1 cellular context compared by ENCODE assay signal in the genomic region with DNA sequence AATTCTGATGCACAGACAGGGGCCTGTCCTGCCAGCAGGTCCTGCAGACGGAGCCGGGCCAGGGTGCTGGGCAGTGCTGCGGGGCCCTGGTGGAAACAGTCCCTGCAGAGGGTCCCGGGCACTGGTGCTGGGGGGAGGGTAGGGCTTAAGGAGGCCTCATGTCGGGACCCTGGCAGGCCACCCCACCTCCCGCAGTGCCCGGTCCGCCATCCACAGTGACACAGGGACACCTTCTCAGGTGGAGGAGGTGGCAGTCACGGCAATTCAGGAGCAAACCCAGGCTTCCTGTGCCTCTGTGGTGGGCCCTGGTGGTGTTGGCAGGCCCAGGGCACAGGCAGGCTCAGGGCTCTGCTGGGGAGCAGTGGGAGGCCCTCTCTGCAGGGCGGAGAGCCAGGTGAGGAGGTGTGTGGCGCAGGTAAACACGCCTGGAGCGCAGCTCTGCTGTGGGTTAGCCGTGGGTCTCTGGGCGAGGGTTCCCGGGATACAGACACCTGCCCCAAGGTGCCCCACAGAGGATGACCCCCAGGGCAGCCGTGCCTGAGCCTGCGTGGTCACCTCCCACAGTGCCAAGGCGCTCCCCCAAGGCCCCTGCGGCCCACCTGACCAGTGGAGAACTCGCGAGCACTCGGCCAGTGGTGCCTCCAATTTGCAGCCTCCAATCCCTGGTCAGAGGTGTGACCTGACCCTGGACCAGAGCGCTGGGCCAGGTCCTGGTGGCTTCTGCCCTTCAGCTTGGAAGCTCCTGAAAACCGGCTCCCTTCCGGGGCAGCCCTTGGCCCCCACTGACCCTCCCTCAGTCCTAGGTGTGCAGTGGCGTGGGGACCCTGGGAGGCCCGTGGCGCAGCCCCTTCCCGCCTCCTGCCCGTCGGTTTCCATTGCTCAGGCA.
A peak's percentile ranks its signal among the peaks of the same experiment; 100 is the strongest.
TF ChIP-seq lines count a peak whose summit lies in the region.

No MANE protein-coding gene starts in this region.

TF ChIP-seq in HepG2, 621 proteins besides CTCF, POLR2A, EP300 and RAD21 (continued from another document):
- 0 out of 2 replicates have a peak, but pooled peaks have one; percentile 1 for TF ChIP-seq SPEN (CRISPR knock-in tag; IDR thresholded peaks at IDR 0.05; ENCODE audit: low read depth)
- no peak for TF ChIP-seq PBX2 (CRISPR knock-in tag; IDR thresholded peaks at IDR 0.05)
- TF ChIP-seq, protein P1, sequence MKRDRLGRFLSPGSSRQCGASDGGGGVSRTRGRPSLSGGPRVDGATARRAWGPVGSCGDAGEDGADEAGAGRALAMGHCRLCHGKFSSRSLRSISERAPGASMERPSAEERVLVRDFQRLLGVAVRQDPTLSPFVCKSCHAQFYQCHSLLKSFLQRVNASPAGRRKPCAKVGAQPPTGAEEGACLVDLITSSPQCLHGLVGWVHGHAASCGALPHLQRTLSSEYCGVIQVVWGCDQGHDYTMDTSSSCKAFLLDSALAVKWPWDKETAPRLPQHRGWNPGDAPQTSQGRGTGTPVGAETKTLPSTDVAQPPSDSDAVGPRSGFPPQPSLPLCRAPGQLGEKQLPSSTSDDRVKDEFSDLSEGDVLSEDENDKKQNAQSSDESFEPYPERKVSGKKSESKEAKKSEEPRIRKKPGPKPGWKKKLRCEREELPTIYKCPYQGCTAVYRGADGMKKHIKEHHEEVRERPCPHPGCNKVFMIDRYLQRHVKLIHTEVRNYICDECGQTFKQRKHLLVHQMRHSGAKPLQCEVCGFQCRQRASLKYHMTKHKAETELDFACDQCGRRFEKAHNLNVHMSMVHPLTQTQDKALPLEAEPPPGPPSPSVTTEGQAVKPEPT (CRISPR knock-in tag; IDR thresholded peaks at IDR 0.05; ENCODE audit: low read depth) = 0 out of 2 replicates have a peak, but pooled peaks have one; percentile 6
- no peak for TF ChIP-seq ZNF30 (CRISPR knock-in tag; IDR thresholded peaks at IDR 0.05)
- TF ChIP-seq ZNF180 (CRISPR knock-in tag; IDR thresholded peaks at IDR 0.05; ENCODE audit: borderline replicate concordance, low read depth) = no peak
- no peak for TF ChIP-seq ZNF562 (CRISPR knock-in tag; IDR thresholded peaks at IDR 0.05; ENCODE audit: borderline replicate concordance)
- TF ChIP-seq SALL2 (CRISPR knock-in tag; IDR thresholded peaks at IDR 0.05) = no peak
- no peak for TF ChIP-seq MTERF4 (CRISPR knock-in tag; IDR thresholded peaks at IDR 0.05)
- TF ChIP-seq ZEB1 (IDR thresholded peaks at IDR 0.05; ENCODE audit: insufficient replicate concordance, low read depth) = no peak
- no peak for TF ChIP-seq NKX3-1 (CRISPR knock-in tag; IDR thresholded peaks at IDR 0.05)
- TF ChIP-seq, protein P2, sequence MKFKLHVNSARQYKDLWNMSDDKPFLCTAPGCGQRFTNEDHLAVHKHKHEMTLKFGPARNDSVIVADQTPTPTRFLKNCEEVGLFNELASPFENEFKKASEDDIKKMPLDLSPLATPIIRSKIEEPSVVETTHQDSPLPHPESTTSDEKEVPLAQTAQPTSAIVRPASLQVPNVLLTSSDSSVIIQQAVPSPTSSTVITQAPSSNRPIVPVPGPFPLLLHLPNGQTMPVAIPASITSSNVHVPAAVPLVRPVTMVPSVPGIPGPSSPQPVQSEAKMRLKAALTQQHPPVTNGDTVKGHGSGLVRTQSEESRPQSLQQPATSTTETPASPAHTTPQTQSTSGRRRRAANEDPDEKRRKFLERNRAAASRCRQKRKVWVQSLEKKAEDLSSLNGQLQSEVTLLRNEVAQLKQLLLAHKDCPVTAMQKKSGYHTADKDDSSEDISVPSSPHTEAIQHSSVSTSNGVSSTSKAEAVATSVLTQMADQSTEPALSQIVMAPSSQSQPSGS (CRISPR knock-in tag; IDR thresholded peaks at IDR 0.05) = no peak
- no peak for TF ChIP-seq ZNF350 (CRISPR knock-in tag; IDR thresholded peaks at IDR 0.05; ENCODE audit: borderline replicate concordance, low read depth)
- peak; percentile 74 for TF ChIP-seq HNRNPL (IDR thresholded peaks at IDR 0.05; ENCODE audit: low read depth, low read length)
- no peak for TF ChIP-seq CHCHD3 (CRISPR knock-in tag; IDR thresholded peaks at IDR 0.05)
- no peak for TF ChIP-seq NFIC (IDR thresholded peaks at IDR 0.05; ENCODE audit: low read length)
- no peak for TF ChIP-seq HMG20B (CRISPR knock-in tag; conservative IDR thresholded peaks at IDR 0.05)
- TF ChIP-seq, protein P3, sequence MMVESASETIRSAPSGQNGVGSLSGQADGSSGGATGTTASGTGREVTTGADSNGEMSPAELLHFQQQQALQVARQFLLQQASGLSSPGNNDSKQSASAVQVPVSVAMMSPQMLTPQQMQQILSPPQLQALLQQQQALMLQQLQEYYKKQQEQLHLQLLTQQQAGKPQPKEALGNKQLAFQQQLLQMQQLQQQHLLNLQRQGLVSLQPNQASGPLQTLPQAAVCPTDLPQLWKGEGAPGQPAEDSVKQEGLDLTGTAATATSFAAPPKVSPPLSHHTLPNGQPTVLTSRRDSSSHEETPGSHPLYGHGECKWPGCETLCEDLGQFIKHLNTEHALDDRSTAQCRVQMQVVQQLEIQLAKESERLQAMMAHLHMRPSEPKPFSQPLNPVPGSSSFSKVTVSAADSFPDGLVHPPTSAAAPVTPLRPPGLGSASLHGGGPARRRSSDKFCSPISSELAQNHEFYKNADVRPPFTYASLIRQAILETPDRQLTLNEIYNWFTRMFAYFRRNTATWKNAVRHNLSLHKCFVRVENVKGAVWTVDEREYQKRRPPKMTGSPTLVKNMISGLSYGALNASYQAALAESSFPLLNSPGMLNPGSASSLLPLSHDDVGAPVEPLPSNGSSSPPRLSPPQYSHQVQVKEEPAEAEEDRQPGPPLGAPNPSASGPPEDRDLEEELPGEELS (CRISPR knock-in tag; IDR thresholded peaks at IDR 0.05) = no peak
